ENCODE assay signal across 2 cellular contexts in the genomic region with DNA sequence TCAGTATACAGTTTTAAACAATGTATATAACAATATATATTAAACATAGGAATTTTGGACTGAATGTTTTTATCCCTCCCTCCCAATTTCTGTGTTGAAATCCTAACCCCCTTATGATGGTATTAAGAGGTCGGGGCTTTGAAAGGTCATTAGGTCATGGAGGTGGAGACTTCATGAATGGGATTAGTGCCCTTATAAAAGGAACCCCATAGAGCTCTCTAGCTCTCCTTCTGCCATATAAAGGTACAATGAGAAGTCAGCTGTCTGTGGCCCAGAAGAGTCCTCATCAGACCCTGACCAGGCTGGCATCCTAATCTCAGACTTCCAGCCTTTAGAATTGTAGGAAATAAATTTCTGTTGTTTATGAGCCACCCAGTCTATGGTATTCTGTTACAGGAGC.
TF ChIP-seq lines count a peak whose summit lies in the region.

No MANE protein-coding gene starts in this region.

TF ChIP-seq in liver, 16 proteins besides CTCF, POLR2A, EP300 and RAD21 (continued from another document):
- TF ChIP-seq EGR1 (IDR thresholded peaks at IDR 0.05; ENCODE audit: low read depth in 2 of 2) (no peak), HNF4A (conservative IDR thresholded peaks at IDR 0.05) (no peak), NR2F2 (IDR thresholded peaks at IDR 0.05) (peak; percentile 56), REST (IDR thresholded peaks at IDR 0.05) (no peak), FOXA1 (IDR thresholded peaks at IDR 0.05) (no peak), MAX (IDR thresholded peaks at IDR 0.05) (no peak), RXRA (IDR thresholded peaks at IDR 0.05) (peak in 1 of 2 donors; percentile 4), SP1 (IDR thresholded peaks at IDR 0.05) (no peak), GABPA (IDR thresholded peaks at IDR 0.05 in 1 of 2, conservative IDR thresholded peaks at IDR 0.05 in 1 of 2) (no peak), YY1 (IDR thresholded peaks at IDR 0.05) (no peak), JUND (IDR thresholded peaks at IDR 0.05) (peak in 1 of 2 donors; percentile 13), FOXA2 (IDR thresholded peaks at IDR 0.05) (no peak)
- TF ChIP-seq, protein P1, sequence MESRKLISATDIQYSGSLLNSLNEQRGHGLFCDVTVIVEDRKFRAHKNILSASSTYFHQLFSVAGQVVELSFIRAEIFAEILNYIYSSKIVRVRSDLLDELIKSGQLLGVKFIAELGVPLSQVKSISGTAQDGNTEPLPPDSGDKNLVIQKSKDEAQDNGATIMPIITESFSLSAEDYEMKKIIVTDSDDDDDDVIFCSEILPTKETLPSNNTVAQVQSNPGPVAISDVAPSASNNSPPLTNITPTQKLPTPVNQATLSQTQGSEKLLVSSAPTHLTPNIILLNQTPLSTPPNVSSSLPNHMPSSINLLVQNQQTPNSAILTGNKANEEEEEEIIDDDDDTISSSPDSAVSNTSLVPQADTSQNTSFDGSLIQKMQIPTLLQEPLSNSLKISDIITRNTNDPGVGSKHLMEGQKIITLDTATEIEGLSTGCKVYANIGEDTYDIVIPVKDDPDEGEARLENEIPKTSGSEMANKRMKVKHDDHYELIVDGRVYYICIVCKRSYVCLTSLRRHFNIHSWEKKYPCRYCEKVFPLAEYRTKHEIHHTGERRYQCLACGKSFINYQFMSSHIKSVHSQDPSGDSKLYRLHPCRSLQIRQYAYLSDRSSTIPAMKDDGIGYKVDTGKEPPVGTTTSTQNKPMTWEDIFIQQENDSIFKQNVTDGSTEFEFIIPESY (IDR thresholded peaks at IDR 0.05): no peak
- TF ChIP-seq, protein P2, sequence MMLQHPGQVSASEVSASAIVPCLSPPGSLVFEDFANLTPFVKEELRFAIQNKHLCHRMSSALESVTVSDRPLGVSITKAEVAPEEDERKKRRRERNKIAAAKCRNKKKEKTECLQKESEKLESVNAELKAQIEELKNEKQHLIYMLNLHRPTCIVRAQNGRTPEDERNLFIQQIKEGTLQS (IDR thresholded peaks at IDR 0.05): no peak

TF ChIP-seq in HepG2, 621 proteins besides CTCF, POLR2A, EP300 and RAD21 (continued from another document):
- TF ChIP-seq TMF1 (CRISPR knock-in tag; IDR thresholded peaks at IDR 0.05; ENCODE audit: low read depth) (no peak), KDM6A (CRISPR knock-in tag; IDR thresholded peaks at IDR 0.05; ENCODE audit: low read depth) (no peak), ZNF205 (CRISPR knock-in tag; IDR thresholded peaks at IDR 0.05) (no peak), ZNF512B (CRISPR knock-in tag; IDR thresholded peaks at IDR 0.05; ENCODE audit: borderline replicate concordance) (no peak), GRHL1 (CRISPR knock-in tag; conservative IDR thresholded peaks at IDR 0.05) (no peak), DNMT1 (CRISPR knock-in tag; IDR thresholded peaks at IDR 0.05) (no peak), SSRP1 (CRISPR knock-in tag; IDR thresholded peaks at IDR 0.05) (no peak), ZMYM2 (CRISPR knock-in tag; IDR thresholded peaks at IDR 0.05) (no peak), ZSCAN30 (CRISPR knock-in tag; IDR thresholded peaks at IDR 0.05) (no peak), ZNF292 (CRISPR knock-in tag; IDR thresholded peaks at IDR 0.05; ENCODE audit: borderline replicate concordance, low read depth) (no peak), RFX3 (CRISPR knock-in tag; IDR thresholded peaks at IDR 0.05) (no peak)
